In the genomic region with DNA sequence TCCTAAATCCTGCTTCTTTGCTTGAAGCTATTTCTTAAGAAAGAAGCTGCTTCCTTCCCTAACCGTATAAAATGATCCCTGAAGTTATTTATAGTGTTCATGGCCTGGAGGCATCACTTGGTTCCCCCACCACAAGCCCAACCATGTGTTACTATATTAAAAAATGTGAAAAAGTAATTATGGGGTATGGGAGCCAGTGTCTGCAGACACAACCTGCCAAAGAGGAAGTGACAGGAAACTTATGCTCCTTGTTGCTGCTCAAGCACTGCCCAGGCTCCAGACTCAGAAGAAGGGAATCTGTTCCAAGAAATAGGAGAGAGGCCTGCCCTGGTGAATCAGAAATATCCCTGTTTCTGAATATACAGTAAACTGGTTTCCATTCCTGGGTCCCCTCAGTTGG, we compare ENCODE assay signal across 12 cellular contexts.
DNase-seq lines count a peak whose midpoint lies in the region; ATAC-seq and TF ChIP-seq lines count a peak whose summit lies in the region.
"Had no signal": no experiment of that assay in that cellular context is flagged by ENCODE, and none has a peak within 500 bp of the region (broad histone marks: within the 10 kb centered on the region; RNA-seq: fewer than 3 reads in every experiment).

No MANE protein-coding gene starts in this region.

- H2AFZ ChIP-seq in fibroblast of lung (ENCODE audit: low read length), result no peak overlapping the region
- H2AFZ ChIP-seq: neural progenitor cell had no signal

- no peaks in the 10 kb centered on the region for H3K79me2 ChIP-seq in fibroblast of lung (ENCODE audit: control insufficient read depth, insufficient read depth, low read length)

- no peak for TF ChIP-seq CTCF in fibroblast of lung (conservative IDR thresholded peaks at IDR 0.05 in 1 of 2, IDR thresholded peaks at IDR 0.05 in 1 of 2; ENCODE audit: low read depth in 1 of 2, low read length in 2 of 2)
- TF ChIP-seq CTCF in nephron (IDR thresholded peaks at IDR 0.05; ENCODE audit: unreplicated experiment in 3 of 3), result no peak

- H4K20me1 ChIP-seq in fibroblast of lung (ENCODE audit: control insufficient read depth, extremely low read depth, insufficient read depth, low read length), result no peaks in the 10 kb centered on the region

- H3K4me3 ChIP-seq in fibroblast of lung (replicated peaks in 1 of 4; ENCODE audit: control extremely low read depth in 1 of 4, insufficient read depth in 1 of 4, low read depth in 3 of 4, low read length in 4 of 4), result no peak overlapping the region
- H3K4me3 ChIP-seq: neural progenitor cell had no signal

- no peaks in the 10 kb centered on the region for H3K36me3 Mint-ChIP-seq in nephron (ENCODE audit: low read depth)
- H3K36me3 Mint-ChIP-seq: neural progenitor cell had no signal

- peak overlapping the region; percentile 83 to 91 (median 85) for H3K27ac Mint-ChIP-seq in nephron
- H3K27ac Mint-ChIP-seq: activated CD4-positive, alpha-beta T cell treated with anti-CD3 and anti-CD28 coated beads, Interleukin-2, amount 10 ng/mL, durations not matched to agents 24 days and 14 days; activated T-helper 17 cell treated with anti-CD3 and anti-CD28 coated beads, Interleukin-2, amount 50 U/mL, for 72 hours; neural progenitor cell had no signal

- H3K9ac ChIP-seq in fibroblast of lung (ENCODE audit: insufficient read depth, low read length), result no peak overlapping the region
- H3K9ac ChIP-seq: neural progenitor cell had no signal

- DNase-seq in EL, result peak; percentile 66
- peak; percentile 63 for DNase-seq in NOMO-1 treated with DMSO at 0.1 percent for 48 hours (lab: John Stamatoyannopoulos, UW; ENCODE audit: unreplicated experiment)
- peak; percentile 16 to 54 for DNase-seq in fibroblast of lung (ENCODE audit: low read depth in 2 of 2)
- no peak for DNase-seq in stimulated activated naive CD8-positive, alpha-beta T cell treated with anti-CD3 and anti-CD28 coated beads, Interleukin-15, Interleukin-2, amounts not matched to agents 100 U/mL and 50 U/mL, for 24 hours
- no peak for DNase-seq in OCI-M2 (lab: John Stamatoyannopoulos, UW; ENCODE audit: unreplicated experiment)
- no peak for DNase-seq in KG1 (lab: John Stamatoyannopoulos, UW)
- DNase-seq: activated CD4-positive, alpha-beta T cell treated with anti-CD3 and anti-CD28 coated beads, Interleukin-2, amount 10 ng/mL, durations not matched to agents 24 days and 14 days; caudate nucleus had no signal

- H3K27me3 Mint-ChIP-seq in nephron (ENCODE audit: low read depth), result peaks cover 4% of the 10 kb centered on the region

- no peaks in the 10 kb centered on the region for H3K9me3 ChIP-seq in fibroblast of lung (ENCODE audit: control insufficient read depth, insufficient read depth, low read depth, low read length)

- H3K4me1 Mint-ChIP-seq in nephron, result peaks cover 45% of the 10 kb centered on the region
- H3K4me1 Mint-ChIP-seq: activated CD4-positive, alpha-beta T cell treated with anti-CD3 and anti-CD28 coated beads, Interleukin-2, amount 10 ng/mL, durations not matched to agents 24 days and 14 days; activated T-helper 17 cell treated with anti-CD3 and anti-CD28 coated beads, Interleukin-2, amount 50 U/mL, for 72 hours had no signal

- H3K36me3 ChIP-seq in fibroblast of lung (ENCODE audit: control insufficient read depth, insufficient read depth, low read length), result no peaks in the 10 kb centered on the region
- H3K36me3 ChIP-seq: neural progenitor cell had no signal

- H3K4me2 ChIP-seq in fibroblast of lung (ENCODE audit: extremely low read depth, insufficient read depth, low read length), result no peak overlapping the region

- no peaks in the 10 kb centered on the region for H3K9me3 Mint-ChIP-seq in nephron
- H3K9me3 Mint-ChIP-seq: activated CD4-positive, alpha-beta T cell treated with anti-CD3 and anti-CD28 coated beads, Interleukin-2, amount 10 ng/mL, durations not matched to agents 24 days and 14 days; activated T-helper 17 cell treated with anti-CD3 and anti-CD28 coated beads, Interleukin-2, amount 50 U/mL, for 72 hours; neural progenitor cell had no signal

- no peak overlapping the region for H3K4me3 Mint-ChIP-seq in nephron
- H3K4me3 Mint-ChIP-seq: activated CD4-positive, alpha-beta T cell treated with anti-CD3 and anti-CD28 coated beads, Interleukin-2, amount 10 ng/mL, durations not matched to agents 24 days and 14 days; activated T-helper 17 cell treated with anti-CD3 and anti-CD28 coated beads, Interleukin-2, amount 50 U/mL, for 72 hours; neural progenitor cell had no signal

- no peaks in the 10 kb centered on the region for H3K27me3 ChIP-seq in fibroblast of lung (ENCODE audit: control insufficient read depth, insufficient read depth, low read length)
- H3K27me3 ChIP-seq: neural progenitor cell had no signal

- ATAC-seq in stimulated activated naive CD8-positive, alpha-beta T cell treated with anti-CD3 and anti-CD28 coated beads, Interleukin-15, Interleukin-2, amounts not matched to agents 100 U/mL and 50 U/mL, for 24 hours, result no peak
- ATAC-seq in HG02571 (IDR thresholded peaks at IDR 0.05; ENCODE audit: unreplicated experiment), result no peak
- ATAC-seq: activated T-helper 17 cell treated with anti-CD3 and anti-CD28 coated beads, Interleukin-2, amount 50 U/mL, for 72 hours had no signal

- peaks cover 3% of the 10 kb centered on the region for H3K4me1 ChIP-seq in fibroblast of lung (ENCODE audit: control insufficient read depth, extremely low read depth, insufficient read depth, low read length)

- H3K27ac ChIP-seq in fibroblast of lung (ENCODE audit: insufficient read depth, low read length), result no peak overlapping the region
- H3K27ac ChIP-seq: neural progenitor cell had no signal

Comparison
In these comparisons a context has a peak if more than half of its experiments do, and no peak if none do; other contexts are left out.
1. DNase-seq: peak in EL (single experiment), NOMO-1 treated with DMSO at 0.1 percent for 48 hours (single experiment) and fibroblast of lung (2 of 2); none in stimulated activated naive CD8-positive, alpha-beta T cell treated with anti-CD3 and anti-CD28 coated beads, Interleukin-15, Interleukin-2, amounts not matched to agents 100 U/mL and 50 U/mL, for 24 hours (single experiment), OCI-M2 (single experiment) and KG1 (single experiment).